ENCODE assay signal across 8 cellular contexts in genomic region chr2:18178736-18179349, GRCh38.
DNase-seq lines count a peak whose midpoint lies in the region; ATAC-seq and TF ChIP-seq lines count a peak whose summit lies in the region.

No MANE protein-coding gene starts in this region.

- intact Hi-C loops in heart right ventricle (cut with DNase I) (loop anchor here in 6 of 10 donors (1.0 to 10.0 kb wide), 4 partner anchors 324 to 328 kb away; no protein-coding TSS in a partner anchor), spleen (cut with DNase I; ENCODE audit: low total_unique reads) (no loop called here)

- peaks cover 0 to 4% (median 0%) of the 10 kb centered on the region in 9 donors for H3K4me1 ChIP-seq in heart right ventricle
- H3K4me1 ChIP-seq in spleen: no peaks in the 10 kb centered on the region

- no peak for TF ChIP-seq POLR2A in spleen (IDR thresholded peaks at IDR 0.05)

- no peaks in the 10 kb centered on the region for H3K36me3 Mint-ChIP-seq in activated naive CD8-positive, alpha-beta T cell treated with anti-CD3 and anti-CD28 coated beads for 36 hours
- H3K36me3 Mint-ChIP-seq in activated naive CD4-positive, alpha-beta T cell treated with anti-CD3 and anti-CD28 coated beads, Interleukin-2, amount 50 U/mL, for 72 hours: no peaks in the 10 kb centered on the region

- H3K4me3 ChIP-seq in heart right ventricle: no peak overlapping the region
- no peak overlapping the region for H3K4me3 ChIP-seq in spleen

- peak; percentile 14 for DNase-seq in DMS 273 treated with DMSO at 0.1 percent for 48 hours (lab: John Stamatoyannopoulos, UW)
- DNase-seq in NCI-H2196 treated with DMSO at 0.1 percent for 48 hours (lab: John Stamatoyannopoulos, UW; ENCODE audit: unreplicated experiment): peak; percentile 3
- peak; percentile 8 for DNase-seq in activated naive CD8-positive, alpha-beta T cell treated with anti-CD3 and anti-CD28 coated beads for 36 hours
- peak in 1 of 2 donors; percentile 9 for DNase-seq in heart right ventricle
- DNase-seq in spleen: no peak
- DNase-seq in activated naive CD4-positive, alpha-beta T cell treated with anti-CD3 and anti-CD28 coated beads, Interleukin-2, amount 50 U/mL, for 72 hours (ENCODE audit: low spot score in 2 of 2): no peak

- H3K9me3 ChIP-seq in heart right ventricle (no peaks in the 10 kb centered on the region), spleen (no peaks in the 10 kb centered on the region)

- 27 to 37% methylated on average over 1 of the region's 1 CpG for WGBS in heart right ventricle, 2 donors
- 6 to 12% (median 6%) methylated on average over 1 of the region's 1 CpG for WGBS in spleen, 5 donors

- H3K27ac ChIP-seq in heart right ventricle: no peak overlapping the region
- no peak overlapping the region for H3K27ac ChIP-seq in spleen

- H3K9me3 Mint-ChIP-seq in activated naive CD8-positive, alpha-beta T cell treated with anti-CD3 and anti-CD28 coated beads for 36 hours: no peaks in the 10 kb centered on the region
- no peaks in the 10 kb centered on the region for H3K9me3 Mint-ChIP-seq in activated naive CD4-positive, alpha-beta T cell treated with anti-CD3 and anti-CD28 coated beads, Interleukin-2, amount 50 U/mL, for 72 hours

- H3K27ac Mint-ChIP-seq in activated naive CD8-positive, alpha-beta T cell treated with anti-CD3 and anti-CD28 coated beads for 36 hours: no peak overlapping the region
- H3K27ac Mint-ChIP-seq in activated naive CD4-positive, alpha-beta T cell treated with anti-CD3 and anti-CD28 coated beads, Interleukin-2, amount 50 U/mL, for 72 hours: no peak overlapping the region

- H3K27me3 ChIP-seq in heart right ventricle (no peaks in the 10 kb centered on the region), spleen (replicated peaks in 1 of 7) (peaks cover 0 to 15% (median 0%) of the 10 kb centered on the region in 7 donors)

- H3K27me3 Mint-ChIP-seq in activated naive CD8-positive, alpha-beta T cell treated with anti-CD3 and anti-CD28 coated beads for 36 hours: peaks cover 8% of the 10 kb centered on the region

- H3K4me1 Mint-ChIP-seq in activated naive CD8-positive, alpha-beta T cell treated with anti-CD3 and anti-CD28 coated beads for 36 hours: no peaks in the 10 kb centered on the region

- no peak overlapping the region for H3K4me3 Mint-ChIP-seq in activated naive CD8-positive, alpha-beta T cell treated with anti-CD3 and anti-CD28 coated beads for 36 hours

- H3K36me3 ChIP-seq in heart right ventricle (no peaks in the 10 kb centered on the region), spleen (no peaks in the 10 kb centered on the region)

- TF ChIP-seq CTCF in heart right ventricle (IDR thresholded peaks at IDR 0.05) (peak; percentile 47 to 83 (median 77)), spleen (IDR thresholded peaks at IDR 0.05 in 8 of 11, conservative IDR thresholded peaks at IDR 0.05 in 3 of 11) (peak; percentile 22 to 76 (median 59))

- ATAC-seq in GM18909 (IDR thresholded peaks at IDR 0.05; ENCODE audit: poor library complexity, unreplicated experiment) (peak; percentile 86), HG03103 (IDR thresholded peaks at IDR 0.05; ENCODE audit: low read depth, unreplicated experiment) (peak; percentile 97), heart right ventricle (peak in 2 of 8 donors; percentile 60 to 71)
- ATAC-seq in activated naive CD4-positive, alpha-beta T cell treated with anti-CD3 and anti-CD28 coated beads, Interleukin-2, amount 50 U/mL, for 72 hours: no peak

Comparison
In these comparisons a context has a peak if more than half of its experiments do, and no peak if none do; other contexts are left out.
1. DNase-seq: peak in DMS 273 treated with DMSO at 0.1 percent for 48 hours (single experiment), NCI-H2196 treated with DMSO at 0.1 percent for 48 hours (single experiment) and activated naive CD8-positive, alpha-beta T cell treated with anti-CD3 and anti-CD28 coated beads for 36 hours (single experiment); none in spleen (single experiment) and activated naive CD4-positive, alpha-beta T cell treated with anti-CD3 and anti-CD28 coated beads, Interleukin-2, amount 50 U/mL, for 72 hours (0 of 2).
2. ATAC-seq: peak in GM18909 (single experiment) and HG03103 (single experiment); none in activated naive CD4-positive, alpha-beta T cell treated with anti-CD3 and anti-CD28 coated beads, Interleukin-2, amount 50 U/mL, for 72 hours (0 of 2).